Comparison of ENCODE assay signal across 7 cellular contexts in genomic region chr3:29649815-29650547, GRCh38.
DNase-seq lines count a peak whose midpoint lies in the region; ATAC-seq and TF ChIP-seq lines count a peak whose summit lies in the region.

No MANE protein-coding gene starts in this region.

- peaks cover 56% of the 10 kb centered on the region for H3K79me2 ChIP-seq in smooth muscle cell (ENCODE audit: low read depth)

- H3K9ac ChIP-seq in adipocyte (ENCODE audit: low read length): no peak overlapping the region
- H3K9ac ChIP-seq in smooth muscle cell (ENCODE audit: low read depth): no peak overlapping the region

- ATAC-seq in GM19452 (IDR thresholded peaks at IDR 0.05; ENCODE audit: unreplicated experiment) (peak; percentile 55), HG03196 (IDR thresholded peaks at IDR 0.05; ENCODE audit: unreplicated experiment) (peak; percentile 67), GM18520 (IDR thresholded peaks at IDR 0.05; ENCODE audit: unreplicated experiment) (no peak)

- no peaks in the 10 kb centered on the region for H4K20me1 ChIP-seq in smooth muscle cell (ENCODE audit: low read depth)

- DNase-seq in adipocyte (ENCODE audit: low read depth) (peak; percentile 15), smooth muscle cell (lab: John Stamatoyannopoulos, UW; ENCODE audit: unreplicated experiment) (no peak), T-helper 1 cell (no peak), 8988T (no peak)

- peaks cover 1% of the 10 kb centered on the region for H3F3A ChIP-seq in smooth muscle cell (ENCODE audit: low read depth)

- WGBS in smooth muscle cell (ENCODE audit: low lambda C conversion rate): 72% methylated on average over 6 of the region's 6 CpGs

- H3K9me3 ChIP-seq in adipocyte (ENCODE audit: control insufficient read depth, low read length): no peaks in the 10 kb centered on the region
- H3K9me3 ChIP-seq in smooth muscle cell (replicated peaks; ENCODE audit: low read depth): no peaks in the 10 kb centered on the region

- H3K4me3 ChIP-seq in adipocyte (ENCODE audit: low read length): no peak overlapping the region
- no peak overlapping the region for H3K4me3 ChIP-seq in smooth muscle cell

- H2AFZ ChIP-seq in smooth muscle cell (ENCODE audit: low read depth): no peak overlapping the region

- peak overlapping the region; percentile 4 for H3K4me2 ChIP-seq in smooth muscle cell

- H3K27me3 ChIP-seq in adipocyte (replicated peaks; ENCODE audit: control insufficient read depth, insufficient read depth, low read length) (no peaks in the 10 kb centered on the region), smooth muscle cell (ENCODE audit: low read depth) (no peaks in the 10 kb centered on the region)

- H3K27ac ChIP-seq in smooth muscle cell (ENCODE audit: low read depth): peak overlapping the region; percentile 59

- H3K36me3 ChIP-seq in adipocyte (ENCODE audit: control insufficient read depth, insufficient read depth, low read length, severe bottlenecking) (peaks cover 2% of the 10 kb centered on the region), smooth muscle cell (ENCODE audit: low read depth) (no peaks in the 10 kb centered on the region)

- no peak for TF ChIP-seq CTCF in smooth muscle cell (IDR thresholded peaks at IDR 0.05; ENCODE audit: borderline replicate concordance, insufficient read depth, poor library complexity, severe bottlenecking)

- H3K4me1 ChIP-seq in adipocyte (ENCODE audit: control insufficient read depth, insufficient read depth, low read length) (peaks cover 13% of the 10 kb centered on the region), smooth muscle cell (ENCODE audit: low read depth) (peaks cover 21% of the 10 kb centered on the region)
